In genomic region chr5:177471610-177472356, GRCh38 we compare ENCODE assay signal across 8 cellular contexts. TPM values are rescaled to one million over a fixed set of nuclear protein-coding genes. Genes with fewer than 3 reads are reported as not detected.
DNase-seq lines count a peak whose midpoint lies in the region; ATAC-seq and TF ChIP-seq lines count a peak whose summit lies in the region.

No MANE protein-coding gene starts in this region.

- TF ChIP-seq POLR2A in NB4 (IDR thresholded peaks at IDR 0.05; ENCODE audit: extremely low read depth, insufficient read length): no peak

- peak; percentile 74 for DNase-seq in AG10803 (ENCODE audit: low read depth)
- DNase-seq in NB4 (ENCODE audit: low read depth): no peak
- peak; percentile 58 for DNase-seq in ecto neural progenitor cell (ENCODE audit: low spot score)
- DNase-seq in nephron progenitor cell: no peak
- DNase-seq in T-helper 9 cell: no peak
- DNase-seq in nucleus accumbens (lab: John Stamatoyannopoulos, UW): no peak
- DNase-seq in omental fat pad (ENCODE audit: low spot score): no peak

- no peak for TF ChIP-seq CTCF in AG10803 (conservative IDR thresholded peaks at IDR 0.05; ENCODE audit: low read length)
- TF ChIP-seq CTCF in NB4 (IDR thresholded peaks at IDR 0.05; ENCODE audit: low read depth, low read length): no peak
- TF ChIP-seq CTCF in nephron progenitor cell (IDR thresholded peaks at IDR 0.05): no peak
- no peak for TF ChIP-seq CTCF in omental fat pad (IDR thresholded peaks at IDR 0.05)

- ATAC-seq in HG03159 (IDR thresholded peaks at IDR 0.05; ENCODE audit: unreplicated experiment) (no peak), omental fat pad (ENCODE audit: low FRiP score) (no peak)

- H3K27me3 Mint-ChIP-seq in nephron progenitor cell (ENCODE audit: low read depth, poor library complexity): no peaks in the 10 kb centered on the region

- peak overlapping the region; percentile 84 for H3K4me3 Mint-ChIP-seq in nephron progenitor cell

- H3K4me3 ChIP-seq in AG10803 (ENCODE audit: low read length) (peak overlapping the region; percentile 88), NB4 (ENCODE audit: low read depth, low read length) (peak overlapping the region; percentile 47)

- peaks cover 34% of the 10 kb centered on the region for H3K36me3 Mint-ChIP-seq in nephron progenitor cell (ENCODE audit: low read depth)

- H3K27ac Mint-ChIP-seq in nephron progenitor cell: peak overlapping the region; percentile 51

- H3K9me3 Mint-ChIP-seq in nephron progenitor cell: peaks cover 9% of the 10 kb centered on the region

- peaks cover 66% of the 10 kb centered on the region for H3K4me1 Mint-ChIP-seq in nephron progenitor cell

RNA-seq across cellular contexts. Expression of gene DBN1, which starts 1.7 kb away (rescaled TPM):
- 10 to 100 TPM; 33.5 to 78.5 (median 38.3) TPM for total RNA-seq in omental fat pad

RNA-seq across cellular contexts. Expression of gene PRR7, which starts 25.2 kb away (rescaled TPM):
- total RNA-seq in omental fat pad: 1 to 10 TPM in 3 of 4 donors, not detected in 1; 1.6 to 2.8 (median 2.1) TPM

RNA-seq across cellular contexts. Expression of gene PDLIM7, which starts 25.6 kb away (rescaled TPM):
- total RNA-seq in omental fat pad: 10 to 100 TPM; 20.0 to 63.2 (median 34.2) TPM

RNA-seq across cellular contexts. Expression of gene DOK3, which starts 37.8 kb away (rescaled TPM):
- 10 to 100 TPM in 3 of 4 donors, 1 to 10 TPM in 1; 7.4 to 41.0 (median 16.3) TPM for total RNA-seq in omental fat pad

RNA-seq across cellular contexts. Expression of gene DDX41, which starts 45.0 kb away (rescaled TPM):
- 10 to 100 TPM; 66.2 to 93.7 (median 73.6) TPM for total RNA-seq in omental fat pad

Comparison
In these comparisons a context has a peak if more than half of its experiments do, and no peak if none do; other contexts are left out.
1. DNase-seq: peak in AG10803 (single experiment) and ecto neural progenitor cell (single experiment); none in NB4 (single experiment), nephron progenitor cell (single experiment), T-helper 9 cell (single experiment), nucleus accumbens (0 of 56) and omental fat pad (single experiment).